In genomic region chr20:59064214-59064722, GRCh38 we compare ENCODE assay signal across 13 cellular contexts. TPM values are rescaled to one million over a fixed set of nuclear protein-coding genes. Genes with fewer than 3 reads are reported as not detected.
A peak's percentile ranks its signal among the peaks of the same experiment; 100 is the strongest.
DNase-seq lines count a peak whose midpoint lies in the region; ATAC-seq, FAIRE-seq and TF ChIP-seq lines count a peak whose summit lies in the region.
"Had no signal": no experiment of that assay in that cellular context is flagged by ENCODE, and none has a peak within 500 bp of the region (broad histone marks: within the 10 kb centered on the region; RNA-seq: fewer than 3 reads in every experiment).

No MANE protein-coding gene starts in this region.

- H3K27me3 ChIP-seq in esophagus squamous epithelium = peaks cover 0 to 11% (median 0%) of the 10 kb centered on the region in 4 donors
- H3K27me3 ChIP-seq in dorsolateral prefrontal cortex = no peaks in the 10 kb centered on the region
- H3K27me3 ChIP-seq: upper lobe of left lung had no signal

- TF ChIP-seq EP300 in A549 (IDR thresholded peaks at IDR 0.05) = no peak

- no peak for TF ChIP-seq CTCF in A549 (IDR thresholded peaks at IDR 0.05)
- no peak for TF ChIP-seq CTCF in HEK293 (tag by site-specific recombination; IDR thresholded peaks at IDR 0.05)
- no peak for TF ChIP-seq CTCF in esophagus squamous epithelium (IDR thresholded peaks at IDR 0.05)
- TF ChIP-seq CTCF in dorsolateral prefrontal cortex (IDR thresholded peaks at IDR 0.05 in 54 of 56, conservative IDR thresholded peaks at IDR 0.05 in 2 of 56; ENCODE audit: low read depth in 1 of 56, partially characterized antibody in 56 of 56) = no peak

- H3K4me2 ChIP-seq in A549 = peak overlapping the region; percentile 66

- no peak overlapping the region for H3K27ac Mint-ChIP-seq in activated T-helper 17 cell treated with anti-CD3 and anti-CD28 coated beads, Interleukin-2, amount 50 U/mL, for 72 hours
- H3K27ac Mint-ChIP-seq: activated naive CD8-positive, alpha-beta T cell treated with anti-CD3 and anti-CD28 coated beads, Interleukin-2, amount 50 U/mL, for 24 hours had no signal

- TF ChIP-seq POLR2A in A549 (IDR thresholded peaks at IDR 0.05; ENCODE audit: low read length) (no peak), esophagus squamous epithelium (IDR thresholded peaks at IDR 0.05) (no peak)

- H3K36me3 Mint-ChIP-seq in activated T-helper 17 cell treated with anti-CD3 and anti-CD28 coated beads, Interleukin-2, amount 50 U/mL, for 72 hours (ENCODE audit: low read depth) = no peaks in the 10 kb centered on the region

- H3K4me1 ChIP-seq in A549 (peaks cover 13% of the 10 kb centered on the region), HEK293 (ENCODE audit: control insufficient read depth, insufficient read depth, low read length) (peaks cover 11% of the 10 kb centered on the region; the same call in 1 of the 2 replicates), esophagus squamous epithelium (peaks cover 0 to 17% (median 7%) of the 10 kb centered on the region in 3 donors)

- H3K27me3 Mint-ChIP-seq in activated T-helper 17 cell treated with anti-CD3 and anti-CD28 coated beads, Interleukin-2, amount 50 U/mL, for 72 hours = peaks cover 12% of the 10 kb centered on the region

- no peak overlapping the region for H3K4me3 Mint-ChIP-seq in activated T-helper 17 cell treated with anti-CD3 and anti-CD28 coated beads, Interleukin-2, amount 50 U/mL, for 72 hours
- H3K4me3 Mint-ChIP-seq: activated naive CD8-positive, alpha-beta T cell treated with anti-CD3 and anti-CD28 coated beads, Interleukin-2, amount 50 U/mL, for 24 hours had no signal

- no peaks in the 10 kb centered on the region for H3K9me3 ChIP-seq in A549
- H3K9me3 ChIP-seq in HEK293 (ENCODE audit: control insufficient read depth, insufficient read depth, low read depth, low read length) = no peaks in the 10 kb centered on the region
- H3K9me3 ChIP-seq in esophagus squamous epithelium = no peaks in the 10 kb centered on the region
- H3K9me3 ChIP-seq: upper lobe of left lung had no signal

- POLR2A ChIA-PET in A549 (lab: Yijun Ruan, JAX) = interaction anchor here (1.0 kb wide), 1 partner anchor 32 kb away, joined by 3 read pairs; the partner anchor contains the start of gene ATP5F1E
- POLR2A ChIA-PET in HEK293 (lab: Yijun Ruan, JAX) = interaction anchor here (1.5 to 3.6 kb wide), 3 partner anchors 19 to 32 kb away, joined by 6 to 16 read pairs (median 7); partner anchors contain the start of genes ATP5F1E and PRELID3B

- 23% methylated on average over 4 of the region's 4 CpGs for WGBS in A549 (ENCODE audit: missing lambda C conversion rate)
- WGBS in esophagus squamous epithelium, 2 donors = 18 to 20% methylated on average over 4 of the region's 4 CpGs

- H3K4me3 ChIP-seq in A549 = no peak overlapping the region
- no peak overlapping the region; the same call in 1 of the 2 replicates for H3K4me3 ChIP-seq in HEK293 (ENCODE audit: low read depth, low read length)
- no peak overlapping the region for H3K4me3 ChIP-seq in esophagus squamous epithelium
- H3K4me3 ChIP-seq in dorsolateral prefrontal cortex = peak overlapping the region in 2 of 59 donors; percentile 7 to 12
- H3K4me3 ChIP-seq: upper lobe of left lung had no signal

- intact Hi-C loops in esophagus squamous epithelium (cut with DNase I) = no loop called here
- intact Hi-C loops in dorsolateral prefrontal cortex (cut with DNase I) = no loop called here

- no peaks in the 10 kb centered on the region for H3K9me3 Mint-ChIP-seq in activated T-helper 17 cell treated with anti-CD3 and anti-CD28 coated beads, Interleukin-2, amount 50 U/mL, for 72 hours
- H3K9me3 Mint-ChIP-seq: activated naive CD8-positive, alpha-beta T cell treated with anti-CD3 and anti-CD28 coated beads, Interleukin-2, amount 50 U/mL, for 24 hours had no signal

- H3K27ac ChIP-seq in A549 = no peak overlapping the region
- peak overlapping the region; percentile 52 for H3K27ac ChIP-seq in HEK293 (ENCODE audit: extremely low read depth, low read depth, low read length)
- H3K27ac ChIP-seq in esophagus squamous epithelium = peak overlapping the region in 3 of 4 donors; percentile 25 to 39 (median 31)
- peak overlapping the region in 3 of 59 donors; percentile 17 to 34 (median 20) for H3K27ac ChIP-seq in dorsolateral prefrontal cortex

- CTCF ChIA-PET in A549 (lab: Yijun Ruan, JAX) (interaction anchor here (0.8 to 2.4 kb wide), 4 partner anchors 24 to 391 kb away, joined by 3 to 9 read pairs (median 4); no protein-coding TSS in a partner anchor), HEK293 (lab: Yijun Ruan, JAX) (interaction anchor here (0.6 to 1.0 kb wide), 4 partner anchors 10 to 216 kb away, joined by 3 to 8 read pairs (median 4); no protein-coding TSS in a partner anchor)

- FAIRE-seq in A549 (lab: Jason Lieb, UNC) = no peak

- no peak for TF ChIP-seq RAD21 in A549 (conservative IDR thresholded peaks at IDR 0.05 in 1 of 2, IDR thresholded peaks at IDR 0.05 in 1 of 2)

- no peak for DNase-seq in A549 (ENCODE audit: low read depth in 1 of 2, low spot score in 1 of 2)
- DNase-seq in NCI-H524 treated with DMSO at 0.1 percent for 48 hours (lab: John Stamatoyannopoulos, UW) = peak; percentile 4
- no peak for DNase-seq in esophagus squamous epithelium (lab: John Stamatoyannopoulos, UW)
- no peak for DNase-seq in SIG-M5 (lab: John Stamatoyannopoulos, UW)
- DNase-seq in dorsolateral prefrontal cortex = no peak
- DNase-seq: activated CD4-positive, alpha-beta T cell treated with anti-CD3 and anti-CD28 coated beads for 1 hour; activated naive CD8-positive, alpha-beta T cell treated with anti-CD3 and anti-CD28 coated beads, Interleukin-2, amount 50 U/mL, for 24 hours; NCI-H1092 treated with DMSO at 0.1 percent for 48 hours had no signal

- H3K4me1 Mint-ChIP-seq in activated T-helper 17 cell treated with anti-CD3 and anti-CD28 coated beads, Interleukin-2, amount 50 U/mL, for 72 hours = no peaks in the 10 kb centered on the region
- H3K4me1 Mint-ChIP-seq: activated naive CD8-positive, alpha-beta T cell treated with anti-CD3 and anti-CD28 coated beads, Interleukin-2, amount 50 U/mL, for 24 hours had no signal

- H3K36me3 ChIP-seq in HEK293 (ENCODE audit: control insufficient read depth in 2 of 2, insufficient read depth in 1 of 2, low read length in 2 of 2) = no peaks in the 10 kb centered on the region
- H3K36me3 ChIP-seq in esophagus squamous epithelium = no peaks in the 10 kb centered on the region
- H3K36me3 ChIP-seq: upper lobe of left lung had no signal

- ATAC-seq in A549 (no peak), HG03354 (IDR thresholded peaks at IDR 0.05; ENCODE audit: poor library complexity, severe bottlenecking, unreplicated experiment) (no peak)
- ATAC-seq in activated T-helper 17 cell treated with anti-CD3 and anti-CD28 coated beads, Interleukin-2, amount 50 U/mL, for 72 hours (replicated peaks) = no peak
- ATAC-seq: activated naive CD8-positive, alpha-beta T cell treated with anti-CD3 and anti-CD28 coated beads, Interleukin-2, amount 50 U/mL, for 24 hours had no signal

TF ChIP-seq in A549, 52 proteins besides CTCF, POLR2A, EP300 and RAD21 (continues in another document):
- TF ChIP-seq CEBPB (IDR thresholded peaks at IDR 0.05) (no peak), FOSB (CRISPR knock-in tag; IDR thresholded peaks at IDR 0.05) (no peak), JUNB (IDR thresholded peaks at IDR 0.05) (no peak), CBX8 (IDR thresholded peaks at IDR 0.05) (no peak)

TF ChIP-seq in HEK293, 187 proteins besides CTCF, POLR2A, EP300 and RAD21 (continues in another document):
- TF ChIP-seq ZNF426 (tag by site-specific recombination; IDR thresholded peaks at IDR 0.05) (no peak), ZNF433 (tag by site-specific recombination; IDR thresholded peaks at IDR 0.05; ENCODE audit: low read depth) (no peak)

RNA-seq across cellular contexts. Expression of gene PRELID3B, which starts 21.7 kb away (rescaled TPM):
- 119 and 143 TPM in 2 replicates for polyA plus RNA-seq in A549 (2011; rRNA removed)
- 33.5 and 34.3 TPM in 2 replicates for polyA plus RNA-seq in A549 (2012; cell fraction: cytosol; rRNA removed)
- polyA plus RNA-seq in A549 (2012; cell fraction: nucleus; rRNA removed) = 7.6 and 11.3 TPM in 2 replicates
- 84.1 to 88.8 TPM (median 85.6 TPM) in 3 replicates for polyA plus RNA-seq in A549 (2017; fragmentation: RNase III; extraction: RNeasy Plus Mini Kit Qiagen cat#74134 plus additional on column Dnase treatment)
- polyA minus RNA-seq in A549 (2011; rRNA and poly(A)+ RNA removed) = 80.2 and 123 TPM in 2 replicates
- 10 to 100 TPM; 44.7 to 73.1 (median 68.5) TPM for total RNA-seq in esophagus squamous epithelium
- 10 to 100 TPM; 15.9 to 41.2 (median 26.9) TPM for total RNA-seq in dorsolateral prefrontal cortex
- total RNA-seq in activated T-helper 17 cell treated with anti-CD3 and anti-CD28 coated beads, Interleukin-2, amount 50 U/mL, for 72 hours = 100 to 1,000 TPM in 1 of 2 donors, 10 to 100 TPM in 1; 77.1 to 107 TPM

RNA-seq across cellular contexts. Expression of gene ATP5F1E, which starts 32.1 kb away (rescaled TPM):
- 69.1 and 84.9 TPM in 2 replicates for polyA plus RNA-seq in A549 (2011; rRNA removed)
- 33.7 and 55.3 TPM in 2 replicates for polyA plus RNA-seq in A549 (2012; cell fraction: cytosol; rRNA removed)
- 9.3 and 14.0 TPM in 2 replicates for polyA plus RNA-seq in A549 (2012; cell fraction: nucleus; rRNA removed)
- 100 to 127 TPM (median 108 TPM) in 3 replicates for polyA plus RNA-seq in A549 (2017; fragmentation: RNase III; extraction: RNeasy Plus Mini Kit Qiagen cat#74134 plus additional on column Dnase treatment)
- 8.7 and 10.6 TPM in 2 replicates for polyA minus RNA-seq in A549 (2011; rRNA and poly(A)+ RNA removed)
- total RNA-seq in esophagus squamous epithelium = 10 to 100 TPM; 11.6 to 35.5 (median 26.0) TPM
- 10 to 100 TPM; 31.5 to 78.6 (median 49.1) TPM for total RNA-seq in dorsolateral prefrontal cortex
- total RNA-seq in activated T-helper 17 cell treated with anti-CD3 and anti-CD28 coated beads, Interleukin-2, amount 50 U/mL, for 72 hours = 10 to 100 TPM; 45.5 to 78.0 TPM

RNA-seq across cellular contexts. Expression of gene TUBB1, which starts 45.0 kb away (rescaled TPM):
- 0.03 TPM in 1 of 2 replicates, not detected in the other for polyA plus RNA-seq in A549 (2011; rRNA removed)
- polyA plus RNA-seq in A549 (2012; cell fraction: cytosol; rRNA removed) = 0.01 TPM in 1 of 2 replicates, not detected in the other
- 0.01 and 0.10 TPM in 2 replicates for polyA plus RNA-seq in A549 (2012; cell fraction: nucleus; rRNA removed)
- 0.03 TPM in 1 of 3 replicates, not detected in the others for polyA plus RNA-seq in A549 (2017; fragmentation: RNase III; extraction: RNeasy Plus Mini Kit Qiagen cat#74134 plus additional on column Dnase treatment)
- polyA minus RNA-seq in A549 (2011; rRNA and poly(A)+ RNA removed) = not detected in 2 replicates
- under 1 TPM in 1 of 4 donors, not detected in 3; 0.19 TPM for total RNA-seq in esophagus squamous epithelium
- total RNA-seq in dorsolateral prefrontal cortex = under 1 TPM in 56 of 120 experiments, not detected in 64; 0.07 to 0.78 (median 0.24) TPM
- under 1 TPM; 0.08 to 0.13 TPM for total RNA-seq in activated T-helper 17 cell treated with anti-CD3 and anti-CD28 coated beads, Interleukin-2, amount 50 U/mL, for 72 hours
- total RNA-seq: pulmonary artery endothelial cell had no signal

RNA-seq across cellular contexts. Expression of gene CTSZ, which starts 57.2 kb away (rescaled TPM):
- 115 and 128 TPM in 2 replicates for polyA plus RNA-seq in A549 (2011; rRNA removed)
- 153 and 175 TPM in 2 replicates for polyA plus RNA-seq in A549 (2012; cell fraction: cytosol; rRNA removed)
- 90.9 and 95.1 TPM in 2 replicates for polyA plus RNA-seq in A549 (2012; cell fraction: nucleus; rRNA removed)
- polyA plus RNA-seq in A549 (2017; fragmentation: RNase III; extraction: RNeasy Plus Mini Kit Qiagen cat#74134 plus additional on column Dnase treatment) = 154 to 158 TPM (median 156 TPM) in 3 replicates
- 67.3 and 74.5 TPM in 2 replicates for polyA minus RNA-seq in A549 (2011; rRNA and poly(A)+ RNA removed)
- 10 to 100 TPM; 22.3 to 89.7 (median 57.2) TPM for total RNA-seq in esophagus squamous epithelium
- 10 to 100 TPM; 33.6 to 99.6 (median 49.4) TPM for total RNA-seq in dorsolateral prefrontal cortex
- 10 to 100 TPM; 29.7 to 52.2 TPM for total RNA-seq in activated T-helper 17 cell treated with anti-CD3 and anti-CD28 coated beads, Interleukin-2, amount 50 U/mL, for 72 hours

Comparison
In these comparisons a context has a peak if more than half of its experiments do, and no peak if none do; other contexts are left out.
1. H3K27ac ChIP-seq: peak in HEK293 (single experiment) and esophagus squamous epithelium (3 of 4); none in A549 (0 of 2).